33 cellular contexts compared by ENCODE assay signal in genomic region chr2:85983766-85984165, GRCh38.
"Had no signal": no experiment of that assay in that cellular context is flagged by ENCODE, and none has a peak within 500 bp of the region (broad histone marks: within the 10 kb centered on the region; RNA-seq: fewer than 3 reads in every experiment).

No MANE protein-coding gene starts in this region.

- DNase-seq: activated B cell treated with CpG ODN at 0.5 μM for 24 hours; activated CD4-positive, alpha-beta memory T cell treated with anti-CD3 and anti-CD28 coated beads for 36 hours; activated CD4-positive, alpha-beta T cell treated with anti-CD3 and anti-CD28 coated beads for 4 hours; activated CD4-positive, alpha-beta T cell treated with anti-CD3 and anti-CD28 coated beads, Interleukin-2, amount 50 U/mL, for 1 hour; activated CD4-positive, alpha-beta T cell treated with anti-CD3 and anti-CD28 coated beads, Interleukin-2, amount 50 U/mL, for 4 hours; activated CD4-positive, CD25-positive, alpha-beta regulatory T cell treated with anti-CD3 and anti-CD28 coated beads, Interleukin-2, amount 50 U/mL, for 72 hours; activated CD8-positive, alpha-beta memory T cell treated with anti-CD3 and anti-CD28 coated beads, Interleukin-2, amount 50 U/mL, for 4 hours; activated CD8-positive, alpha-beta T cell treated with anti-CD3 and anti-CD28 coated beads for 36 hours; activated gamma-delta T cell treated with Interleukin-2 at 50 U/mL for 16 hours; activated naive CD4-positive, alpha-beta T cell; activated naive CD4-positive, alpha-beta T cell treated with anti-CD3 and anti-CD28 coated beads for 36 hours; activated naive CD4-positive, alpha-beta T cell treated with anti-CD3 and anti-CD28 coated beads, Interleukin-2, amount 50 U/mL, for 16 hours; activated naive CD8-positive, alpha-beta T cell treated with anti-CD3 and anti-CD28 coated beads for 36 hours; activated T-cell treated with anti-CD3 and anti-CD28 coated beads for 4 hours; activated T-cell treated with anti-CD3 and anti-CD28 coated beads, Interleukin-2, amount 50 U/mL, for 1 hour; activated T-cell treated with anti-CD3 and anti-CD28 coated beads, Interleukin-2, amount 50 U/mL, for 4 hours; activated T-cell treated with anti-CD3 and anti-CD28 coated beads, Interleukin-2, amount 50 U/mL, for 72 hours; amniotic stem cell; aorta; body of pancreas; brain microvascular endothelial cell; central memory CD4-positive, alpha-beta T cell; T-cell; T-helper 2 cell; T-helper 9 cell had no signal

- H3K4me1 Mint-ChIP-seq: activated naive CD8-positive, alpha-beta T cell treated with anti-CD3 and anti-CD28 coated beads for 36 hours had no signal

- H3K9me3 ChIP-seq: adrenal gland, body of pancreas, breast epithelium had no signal

- H3K27me3 Mint-ChIP-seq: activated B cell treated with CpG ODN at 0.5 μM for 24 hours; activated CD4-positive, alpha-beta memory T cell treated with anti-CD3 and anti-CD28 coated beads for 36 hours; activated CD8-positive, alpha-beta T cell treated with anti-CD3 and anti-CD28 coated beads for 36 hours; activated naive CD8-positive, alpha-beta T cell treated with anti-CD3 and anti-CD28 coated beads for 36 hours; activated T-helper 17 cell treated with anti-CD3 and anti-CD28 coated beads, Interleukin-2, amount 50 U/mL, for 72 hours; T-cell had no signal

- H3K27ac Mint-ChIP-seq: activated B cell treated with CpG ODN at 0.5 μM for 24 hours; activated CD4-positive, alpha-beta memory T cell treated with anti-CD3 and anti-CD28 coated beads for 36 hours; activated CD4-positive, alpha-beta T cell treated with anti-CD3 and anti-CD28 coated beads, Interleukin-2, amount 10 ng/mL, durations not matched to agents 24 days and 14 days; activated CD8-positive, alpha-beta T cell treated with anti-CD3 and anti-CD28 coated beads for 36 hours; activated naive CD4-positive, alpha-beta T cell treated with anti-CD3 and anti-CD28 coated beads for 36 hours; activated naive CD4-positive, alpha-beta T cell treated with anti-CD3 and anti-CD28 coated beads, Interleukin-2, amount 50 U/mL, for 72 hours; activated naive CD8-positive, alpha-beta T cell treated with anti-CD3 and anti-CD28 coated beads for 36 hours; activated T-cell treated with anti-CD3 and anti-CD28 coated beads, Interleukin-2, amount 50 U/mL, for 72 hours; activated T-helper 1 cell treated with anti-CD3 and anti-CD28 coated beads, Interleukin-12 subunit alpha, Interleukin-12 subunit beta, Interleukin-2, Interleukin-4 antibody, amounts not matched to agents 30 ng/mL and 10 ng/mL and 1 ng/mL, durations not matched to agents 14 hours and 24 hours and 36 hours; activated T-helper 17 cell treated with anti-CD3 and anti-CD28 coated beads, Interleukin-2, amount 50 U/mL, for 72 hours; T-cell; T-helper 2 cell treated with Interferon-gamma antibody and Interleukin-4, amounts not matched to agents 5 μg/mL and 100 μg/mL, for 36 hours had no signal

- H3K4me3 ChIP-seq: adrenal gland, body of pancreas, breast epithelium had no signal

- H3K27me3 ChIP-seq: adrenal gland, body of pancreas, brain microvascular endothelial cell, breast epithelium had no signal

- H3K27ac ChIP-seq: adrenal gland, body of pancreas, brain microvascular endothelial cell, VCaP had no signal

- H3K36me3 ChIP-seq: adrenal gland, brain microvascular endothelial cell, breast epithelium had no signal

- H3K9me3 Mint-ChIP-seq: activated B cell treated with CpG ODN at 0.5 μM for 24 hours; activated CD4-positive, alpha-beta memory T cell treated with anti-CD3 and anti-CD28 coated beads for 36 hours; activated CD4-positive, alpha-beta T cell treated with anti-CD3 and anti-CD28 coated beads, Interleukin-2, amount 10 ng/mL, durations not matched to agents 24 days and 14 days; activated CD8-positive, alpha-beta T cell treated with anti-CD3 and anti-CD28 coated beads for 36 hours; activated naive CD4-positive, alpha-beta T cell treated with anti-CD3 and anti-CD28 coated beads for 36 hours; activated naive CD4-positive, alpha-beta T cell treated with anti-CD3 and anti-CD28 coated beads, Interleukin-2, amount 50 U/mL, for 72 hours; activated naive CD8-positive, alpha-beta T cell treated with anti-CD3 and anti-CD28 coated beads for 36 hours; activated T-cell treated with anti-CD3 and anti-CD28 coated beads, Interleukin-2, amount 50 U/mL, for 4 hours; activated T-cell treated with anti-CD3 and anti-CD28 coated beads, Interleukin-2, amount 50 U/mL, for 72 hours; activated T-helper 1 cell treated with anti-CD3 and anti-CD28 coated beads, Interleukin-12 subunit alpha, Interleukin-12 subunit beta, Interleukin-2, Interleukin-4 antibody, amounts not matched to agents 30 ng/mL and 10 ng/mL and 1 ng/mL, durations not matched to agents 14 hours and 24 hours and 36 hours; activated T-helper 17 cell treated with anti-CD3 and anti-CD28 coated beads, Interleukin-2, amount 50 U/mL, for 72 hours; T-cell; T-helper 2 cell treated with Interferon-gamma antibody and Interleukin-4, amounts not matched to agents 5 μg/mL and 100 μg/mL, for 36 hours had no signal

- H3K36me3 Mint-ChIP-seq: activated CD4-positive, alpha-beta memory T cell treated with anti-CD3 and anti-CD28 coated beads for 36 hours; activated naive CD4-positive, alpha-beta T cell treated with anti-CD3 and anti-CD28 coated beads, Interleukin-2, amount 50 U/mL, for 72 hours; activated naive CD8-positive, alpha-beta T cell treated with anti-CD3 and anti-CD28 coated beads for 36 hours; T-cell had no signal

- H3K4me3 Mint-ChIP-seq: activated B cell treated with CpG ODN at 0.5 μM for 24 hours; activated CD4-positive, alpha-beta memory T cell treated with anti-CD3 and anti-CD28 coated beads for 36 hours; activated CD4-positive, alpha-beta T cell treated with anti-CD3 and anti-CD28 coated beads, Interleukin-2, amount 10 ng/mL, durations not matched to agents 24 days and 14 days; activated CD8-positive, alpha-beta T cell treated with anti-CD3 and anti-CD28 coated beads for 36 hours; activated naive CD4-positive, alpha-beta T cell treated with anti-CD3 and anti-CD28 coated beads for 36 hours; activated naive CD8-positive, alpha-beta T cell treated with anti-CD3 and anti-CD28 coated beads for 36 hours; activated T-cell treated with anti-CD3 and anti-CD28 coated beads, Interleukin-2, amount 50 U/mL, for 4 hours; activated T-cell treated with anti-CD3 and anti-CD28 coated beads, Interleukin-2, amount 50 U/mL, for 72 hours; activated T-helper 1 cell treated with anti-CD3 and anti-CD28 coated beads, Interleukin-12 subunit alpha, Interleukin-12 subunit beta, Interleukin-2, Interleukin-4 antibody, amounts not matched to agents 30 ng/mL and 10 ng/mL and 1 ng/mL, durations not matched to agents 14 hours and 24 hours and 36 hours; activated T-helper 17 cell treated with anti-CD3 and anti-CD28 coated beads, Interleukin-2, amount 50 U/mL, for 72 hours; T-cell; T-helper 2 cell treated with Interferon-gamma antibody and Interleukin-4, amounts not matched to agents 5 μg/mL and 100 μg/mL, for 36 hours had no signal

- ATAC-seq: activated CD8-positive, alpha-beta T cell treated with anti-CD3 and anti-CD28 coated beads for 36 hours; activated naive CD4-positive, alpha-beta T cell treated with anti-CD3 and anti-CD28 coated beads, Interleukin-2, amount 50 U/mL, for 72 hours; activated T-cell treated with anti-CD3 and anti-CD28 coated beads, Interleukin-2, amount 50 U/mL, for 4 hours; activated T-cell treated with anti-CD3 and anti-CD28 coated beads, Interleukin-2, amount 50 U/mL, for 72 hours; activated T-helper 17 cell treated with anti-CD3 and anti-CD28 coated beads, Interleukin-2, amount 50 U/mL, for 72 hours; body of pancreas; T-cell had no signal
